In genomic region chr5:176446884-176447537, GRCh38 we compare ENCODE assay signal across 7 cellular contexts. TPM values are rescaled to one million over a fixed set of nuclear protein-coding genes. Genes with fewer than 3 reads are reported as not detected.
DNase-seq lines count a peak whose midpoint lies in the region; ATAC-seq and TF ChIP-seq lines count a peak whose summit lies in the region.

No MANE protein-coding gene starts in this region.

- H3K27me3 ChIP-seq in Peyer's patch (no peaks in the 10 kb centered on the region), lung (ENCODE audit: control insufficient read depth, insufficient read depth) (no peaks in the 10 kb centered on the region), upper lobe of left lung (no peaks in the 10 kb centered on the region)

- TF ChIP-seq CTCF in Peyer's patch (IDR thresholded peaks at IDR 0.05) (no peak), lung (IDR thresholded peaks at IDR 0.05; ENCODE audit: control extremely low read depth, extremely low read depth) (no peak), upper lobe of left lung (IDR thresholded peaks at IDR 0.05) (no peak)

- TF ChIP-seq POLR2A in Peyer's patch (IDR thresholded peaks at IDR 0.05), result no peak
- no peak for TF ChIP-seq POLR2A in upper lobe of left lung (IDR thresholded peaks at IDR 0.05)

- DNase-seq in Peyer's patch, result no peak
- DNase-seq in cerebellar cortex (ENCODE audit: low spot score), result peak; percentile 28
- DNase-seq in lung (ENCODE audit: low spot score), result no peak
- DNase-seq in upper lobe of left lung, result peak in 1 of 2 donors; percentile 81
- no peak for DNase-seq in NCI-H748 treated with DMSO at 0.1 percent for 48 hours (lab: John Stamatoyannopoulos, UW)

- WGBS in lung, 2 donors, result 16 to 19% methylated on average over 24 of the region's 24 CpGs
- 20 to 22% methylated on average over 24 of the region's 24 CpGs for WGBS in upper lobe of left lung, 2 donors

- no peak for TF ChIP-seq EP300 in upper lobe of left lung (IDR thresholded peaks at IDR 0.05)

- ATAC-seq in GM21723 (IDR thresholded peaks at IDR 0.05; ENCODE audit: unreplicated experiment) (peak; percentile 4), lung (ENCODE audit: insufficient read depth, low FRiP score) (no peak), upper lobe of left lung (ENCODE audit: low FRiP score in 2 of 2) (peak; percentile 3 to 34), GM19324 (IDR thresholded peaks at IDR 0.05; ENCODE audit: low FRiP score, unreplicated experiment) (no peak)

- H3K27ac ChIP-seq in Peyer's patch (peak overlapping the region; percentile 88 to 98 (median 96)), lung (ENCODE audit: low read depth in 1 of 2, low read length in 1 of 2) (peak overlapping the region; percentile 91 to 96), upper lobe of left lung (peak overlapping the region; percentile 93 to 99 (median 98))

- H3K4me1 ChIP-seq in Peyer's patch (peaks cover 0 to 15% (median 7%) of the 10 kb centered on the region in 4 donors), lung (ENCODE audit: control insufficient read depth in 2 of 2, insufficient read depth in 2 of 2, low read length in 2 of 2) (peaks cover 0 to 2% of the 10 kb centered on the region in 2 donors), upper lobe of left lung (peaks cover 25 to 33% (median 29%) of the 10 kb centered on the region in 4 donors)

- H3K9me3 ChIP-seq in Peyer's patch, result no peaks in the 10 kb centered on the region
- H3K9me3 ChIP-seq in lung (ENCODE audit: control insufficient read depth in 2 of 2, insufficient read depth in 1 of 2, low read length in 1 of 2), result no peaks in the 10 kb centered on the region
- no peaks in the 10 kb centered on the region for H3K9me3 ChIP-seq in upper lobe of left lung

- H3K4me3 ChIP-seq in Peyer's patch (peak overlapping the region; percentile 79 to 99 (median 88)), lung (peak overlapping the region; percentile 60), upper lobe of left lung (peak overlapping the region; percentile 65 to 95 (median 79))

- H3K36me3 ChIP-seq in Peyer's patch, result no peaks in the 10 kb centered on the region
- H3K36me3 ChIP-seq in lung (ENCODE audit: control insufficient read depth in 2 of 2, insufficient read depth in 2 of 2, low read length in 2 of 2), result no peaks in the 10 kb centered on the region
- H3K36me3 ChIP-seq in upper lobe of left lung, result no peaks in the 10 kb centered on the region

RNA-seq across cellular contexts. Expression of gene FAF2, which starts 1.2 kb away (rescaled TPM):
- total RNA-seq in Peyer's patch, result 10 to 100 TPM; 18.2 to 41.5 (median 32.4) TPM
- total RNA-seq in lung, result 10 to 100 TPM; 33.4 to 40.1 TPM
- polyA plus RNA-seq in lung, result 10 to 100 TPM; 12.5 to 19.8 TPM
- 10 to 100 TPM; 11.5 to 33.0 (median 30.0) TPM for total RNA-seq in upper lobe of left lung

RNA-seq across cellular contexts. Expression of gene CLTB, which starts 30.7 kb away (rescaled TPM):
- total RNA-seq in Peyer's patch (100 to 1,000 TPM in 3 of 4 donors, 10 to 100 TPM in 1; 87.5 to 211 (median 196) TPM), lung (100 to 1,000 TPM in 1 of 2 donors, 10 to 100 TPM in 1; 33.2 to 123 TPM), upper lobe of left lung (100 to 1,000 TPM in 4 of 6 donors, 10 to 100 TPM in 2; 54.5 to 187 (median 109) TPM)
- polyA plus RNA-seq in lung, result 100 to 1,000 TPM; 101 to 193 TPM

RNA-seq across cellular contexts. Expression of gene HIGD2A, which starts 58.5 kb away (rescaled TPM):
- total RNA-seq in Peyer's patch, result 100 to 1,000 TPM in 3 of 4 donors, 10 to 100 TPM in 1; 92.4 to 168 (median 140) TPM
- 100 to 1,000 TPM in 1 of 2 donors, 10 to 100 TPM in 1; 71.2 to 101 TPM for total RNA-seq in lung
- 100 to 1,000 TPM; 115 to 190 TPM for polyA plus RNA-seq in lung
- 100 to 1,000 TPM in 3 of 6 donors, 10 to 100 TPM in 3; 46.5 to 108 (median 93.6) TPM for total RNA-seq in upper lobe of left lung

RNA-seq across cellular contexts. Expression of gene NOP16, which starts 58.6 kb away (rescaled TPM):
- 1 to 10 TPM; 7.5 to 8.4 (median 8.2) TPM for total RNA-seq in Peyer's patch
- total RNA-seq in lung, result 10 to 100 TPM in 1 of 2 donors, 1 to 10 TPM in 1; 5.0 to 28.5 TPM
- polyA plus RNA-seq in lung, result 10 to 100 TPM; 44.4 to 52.1 TPM
- total RNA-seq in upper lobe of left lung, result 10 to 100 TPM in 4 of 6 donors, 1 to 10 TPM in 2; 3.1 to 25.4 (median 12.1) TPM

Comparison
In these comparisons a context has a peak if more than half of its experiments do, and no peak if none do; other contexts are left out.
1. ATAC-seq: peak in GM21723 (single experiment) and upper lobe of left lung (2 of 2); none in lung (single experiment) and GM19324 (single experiment).
2. Peak in every context shown above with its lines, with median percentiles within 50 percentile points of each other: H3K27ac ChIP-seq and H3K4me3 ChIP-seq.